Comparison of ENCODE assay signal across 24 cellular contexts in the genomic region with DNA sequence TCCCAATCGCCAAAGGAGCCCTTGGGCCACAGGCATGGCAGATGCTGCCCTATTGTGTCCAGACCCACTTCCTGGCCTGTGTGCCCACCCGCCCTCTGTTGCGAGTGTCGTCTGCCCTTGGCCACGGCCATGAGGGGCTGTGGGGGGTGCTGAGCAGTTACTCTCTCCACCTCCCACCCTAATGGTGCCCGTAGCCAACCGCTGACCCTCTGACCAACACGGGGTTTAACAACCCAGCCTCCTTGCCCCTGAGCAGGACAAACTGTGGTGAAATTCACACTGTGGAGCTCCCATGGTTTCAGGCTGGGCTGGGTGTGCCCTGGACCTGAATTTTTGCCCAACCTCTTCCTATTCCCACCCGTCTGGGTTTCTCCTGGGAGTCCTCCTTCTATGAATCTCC.
"Had no signal": no experiment of that assay in that cellular context is flagged by ENCODE, and none has a peak within 500 bp of the region (broad histone marks: within the 10 kb centered on the region; RNA-seq: fewer than 3 reads in every experiment).

No MANE protein-coding gene starts in this region.

- H3K36me3 Mint-ChIP-seq: brain, immature natural killer cell had no signal

- H3K4me3 Mint-ChIP-seq: activated naive CD8-positive, alpha-beta T cell; activated T-cell treated with anti-CD3 and anti-CD28 coated beads, Interleukin-2, amount 50 U/mL, for 4 hours; brain; nephron had no signal

- DNase-seq: activated CD4-positive, alpha-beta T cell treated with anti-CD3 and anti-CD28 coated beads for 48 hours; activated CD4-positive, alpha-beta T cell treated with anti-CD3 and anti-CD28 coated beads, Interleukin-2, amount 50 U/mL, for 48 hours; cortex of kidney; foreskin fibroblast; hypothalamus; immature natural killer cell; kidney; lower lobe of right lung; mesenchymal stem cell; ovary; retina; stimulated activated CD4-positive, alpha-beta T cell treated with anti-CD3 and anti-CD28 coated beads, Interleukin-15, amount 100 ng/mL, for 24 hours; stimulated activated CD4-positive, alpha-beta T cell treated with anti-CD3 and anti-CD28 coated beads, Interleukin-2, amount 100 ng/mL, for 24 hours; stimulated activated naive CD4-positive, alpha-beta T cell; WERI-Rb-1 had no signal

- H3K9me3 Mint-ChIP-seq: activated T-cell treated with anti-CD3 and anti-CD28 coated beads, Interleukin-2, amount 50 U/mL, for 4 hours; nephron had no signal

- ATAC-seq: activated CD4-positive, CD25-positive, alpha-beta regulatory T cell treated with anti-CD3 and anti-CD28 coated beads, Interleukin-2, amount 50 U/mL, for 24 hours; activated T-cell treated with anti-CD3 and anti-CD28 coated beads, Interleukin-2, amount 50 U/mL, for 4 hours; activated T-helper 17 cell treated with anti-CD3 and anti-CD28 coated beads, Interleukin-2, amount 50 U/mL, for 72 hours; esophagus mucosa; heart left ventricle; left lobe of liver; lower lobe of right lung had no signal

- H3K27me3 Mint-ChIP-seq: activated naive CD8-positive, alpha-beta T cell had no signal
